Comparison of ENCODE assay signal across 1 cellular context in the genomic region with DNA sequence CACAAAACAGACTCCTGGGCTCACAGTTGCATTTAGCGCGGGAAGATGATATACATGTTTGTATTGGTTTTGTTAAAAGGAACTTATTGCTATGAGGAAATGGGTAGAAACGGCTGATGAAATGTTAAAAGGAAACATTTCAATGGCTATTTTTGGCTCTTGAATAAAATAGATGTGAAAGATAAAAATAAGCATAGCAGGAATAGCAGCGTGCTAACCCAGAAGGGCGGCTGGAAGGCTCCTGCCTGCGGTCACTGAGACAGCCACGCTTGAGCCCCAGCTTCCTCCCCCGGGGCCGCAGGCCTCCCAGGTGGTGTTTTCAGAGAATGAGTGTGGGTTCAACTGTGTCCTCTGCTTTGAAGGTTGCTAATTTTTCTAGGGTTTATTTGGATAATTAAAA.
TF ChIP-seq lines count a peak whose summit lies in the region.

No MANE protein-coding gene starts in this region.

TF ChIP-seq in GM12878, 131 proteins besides CTCF, POLR2A, EP300 and RAD21 (continued from another document):
- TF ChIP-seq PAX5 (IDR thresholded peaks at IDR 0.05; ENCODE audit: borderline replicate concordance, low read depth, low read length) = 0 out of 2 replicates have a peak, but pooled peaks have one; percentile 28
- TF ChIP-seq, protein P1, sequence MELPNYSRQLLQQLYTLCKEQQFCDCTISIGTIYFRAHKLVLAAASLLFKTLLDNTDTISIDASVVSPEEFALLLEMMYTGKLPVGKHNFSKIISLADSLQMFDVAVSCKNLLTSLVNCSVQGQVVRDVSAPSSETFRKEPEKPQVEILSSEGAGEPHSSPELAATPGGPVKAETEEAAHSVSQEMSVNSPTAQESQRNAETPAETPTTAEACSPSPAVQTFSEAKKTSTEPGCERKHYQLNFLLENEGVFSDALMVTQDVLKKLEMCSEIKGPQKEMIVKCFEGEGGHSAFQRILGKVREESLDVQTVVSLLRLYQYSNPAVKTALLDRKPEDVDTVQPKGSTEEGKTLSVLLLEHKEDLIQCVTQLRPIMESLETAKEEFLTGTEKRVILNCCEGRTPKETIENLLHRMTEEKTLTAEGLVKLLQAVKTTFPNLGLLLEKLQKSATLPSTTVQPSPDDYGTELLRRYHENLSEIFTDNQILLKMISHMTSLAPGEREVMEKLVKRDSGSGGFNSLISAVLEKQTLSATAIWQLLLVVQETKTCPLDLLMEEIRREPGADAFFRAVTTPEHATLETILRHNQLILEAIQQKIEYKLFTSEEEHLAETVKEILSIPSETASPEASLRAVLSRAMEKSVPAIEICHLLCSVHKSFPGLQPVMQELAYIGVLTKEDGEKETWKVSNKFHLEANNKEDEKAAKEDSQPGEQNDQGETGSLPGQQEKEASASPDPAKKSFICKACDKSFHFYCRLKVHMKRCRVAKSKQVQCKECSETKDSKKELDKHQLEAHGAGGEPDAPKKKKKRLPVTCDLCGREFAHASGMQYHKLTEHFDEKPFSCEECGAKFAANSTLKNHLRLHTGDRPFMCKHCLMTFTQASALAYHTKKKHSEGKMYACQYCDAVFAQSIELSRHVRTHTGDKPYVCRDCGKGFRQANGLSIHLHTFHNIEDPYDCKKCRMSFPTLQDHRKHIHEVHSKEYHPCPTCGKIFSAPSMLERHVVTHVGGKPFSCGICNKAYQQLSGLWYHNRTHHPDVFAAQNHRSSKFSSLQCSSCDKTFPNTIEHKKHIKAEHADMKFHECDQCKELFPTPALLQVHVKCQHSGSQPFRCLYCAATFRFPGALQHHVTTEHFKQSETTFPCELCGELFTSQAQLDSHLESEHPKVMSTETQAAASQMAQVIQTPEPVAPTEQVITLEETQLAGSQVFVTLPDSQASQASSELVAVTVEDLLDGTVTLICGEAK (IDR thresholded peaks at IDR 0.05; ENCODE audit: borderline replicate concordance) = no peak
- no peak for TF ChIP-seq ZNF217 (IDR thresholded peaks at IDR 0.05)
- peak; percentile 44; the same call in 1 of the 2 replicates for TF ChIP-seq MTA2 (IDR thresholded peaks at IDR 0.05; ENCODE audit: low read depth)
- TF ChIP-seq IKZF2 (IDR thresholded peaks at IDR 0.05) = peak; percentile 77 to 82
- TF ChIP-seq EGR1 (IDR thresholded peaks at IDR 0.05; ENCODE audit: borderline replicate concordance in 1 of 2, low read depth in 2 of 2, low read length in 2 of 2) = peak in 1 of 2 experiments; percentile 16; a peak in 1 of 3 replicates
- TF ChIP-seq RCOR1 (conservative IDR thresholded peaks at IDR 0.05; ENCODE audit: low read depth, low read length) = no peak
- TF ChIP-seq SUPT20H (IDR thresholded peaks at IDR 0.05; ENCODE audit: borderline replicate concordance, control insufficient read depth, low read depth, low read length) = no peak
- peak; percentile 68 for TF ChIP-seq IKZF1 (conservative IDR thresholded peaks at IDR 0.05)
- TF ChIP-seq, protein P2, sequence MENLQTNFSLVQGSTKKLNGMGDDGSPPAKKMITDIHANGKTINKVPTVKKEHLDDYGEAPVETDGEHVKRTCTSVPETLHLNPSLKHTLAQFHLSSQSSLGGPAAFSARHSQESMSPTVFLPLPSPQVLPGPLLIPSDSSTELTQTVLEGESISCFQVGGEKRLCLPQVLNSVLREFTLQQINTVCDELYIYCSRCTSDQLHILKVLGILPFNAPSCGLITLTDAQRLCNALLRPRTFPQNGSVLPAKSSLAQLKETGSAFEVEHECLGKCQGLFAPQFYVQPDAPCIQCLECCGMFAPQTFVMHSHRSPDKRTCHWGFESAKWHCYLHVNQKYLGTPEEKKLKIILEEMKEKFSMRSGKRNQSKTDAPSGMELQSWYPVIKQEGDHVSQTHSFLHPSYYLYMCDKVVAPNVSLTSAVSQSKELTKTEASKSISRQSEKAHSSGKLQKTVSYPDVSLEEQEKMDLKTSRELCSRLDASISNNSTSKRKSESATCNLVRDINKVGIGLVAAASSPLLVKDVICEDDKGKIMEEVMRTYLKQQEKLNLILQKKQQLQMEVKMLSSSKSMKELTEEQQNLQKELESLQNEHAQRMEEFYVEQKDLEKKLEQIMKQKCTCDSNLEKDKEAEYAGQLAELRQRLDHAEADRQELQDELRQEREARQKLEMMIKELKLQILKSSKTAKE (IDR thresholded peaks at IDR 0.05; ENCODE audit: low read depth, poor library complexity, severe bottlenecking) = peak; percentile 54
- 0 out of 2 replicates have a peak, but pooled peaks have one; percentile 31 for TF ChIP-seq ATF7 (IDR thresholded peaks at IDR 0.05; ENCODE audit: low read depth)
- TF ChIP-seq YY1 (IDR thresholded peaks at IDR 0.05; ENCODE audit: low read depth, low read length) = no peak
- no peak for TF ChIP-seq CHD4 (IDR thresholded peaks at IDR 0.05)
- no peak for TF ChIP-seq ZSCAN29 (IDR thresholded peaks at IDR 0.05)
- TF ChIP-seq NR2C1 (IDR thresholded peaks at IDR 0.05) = no peak
- TF ChIP-seq, protein P3, sequence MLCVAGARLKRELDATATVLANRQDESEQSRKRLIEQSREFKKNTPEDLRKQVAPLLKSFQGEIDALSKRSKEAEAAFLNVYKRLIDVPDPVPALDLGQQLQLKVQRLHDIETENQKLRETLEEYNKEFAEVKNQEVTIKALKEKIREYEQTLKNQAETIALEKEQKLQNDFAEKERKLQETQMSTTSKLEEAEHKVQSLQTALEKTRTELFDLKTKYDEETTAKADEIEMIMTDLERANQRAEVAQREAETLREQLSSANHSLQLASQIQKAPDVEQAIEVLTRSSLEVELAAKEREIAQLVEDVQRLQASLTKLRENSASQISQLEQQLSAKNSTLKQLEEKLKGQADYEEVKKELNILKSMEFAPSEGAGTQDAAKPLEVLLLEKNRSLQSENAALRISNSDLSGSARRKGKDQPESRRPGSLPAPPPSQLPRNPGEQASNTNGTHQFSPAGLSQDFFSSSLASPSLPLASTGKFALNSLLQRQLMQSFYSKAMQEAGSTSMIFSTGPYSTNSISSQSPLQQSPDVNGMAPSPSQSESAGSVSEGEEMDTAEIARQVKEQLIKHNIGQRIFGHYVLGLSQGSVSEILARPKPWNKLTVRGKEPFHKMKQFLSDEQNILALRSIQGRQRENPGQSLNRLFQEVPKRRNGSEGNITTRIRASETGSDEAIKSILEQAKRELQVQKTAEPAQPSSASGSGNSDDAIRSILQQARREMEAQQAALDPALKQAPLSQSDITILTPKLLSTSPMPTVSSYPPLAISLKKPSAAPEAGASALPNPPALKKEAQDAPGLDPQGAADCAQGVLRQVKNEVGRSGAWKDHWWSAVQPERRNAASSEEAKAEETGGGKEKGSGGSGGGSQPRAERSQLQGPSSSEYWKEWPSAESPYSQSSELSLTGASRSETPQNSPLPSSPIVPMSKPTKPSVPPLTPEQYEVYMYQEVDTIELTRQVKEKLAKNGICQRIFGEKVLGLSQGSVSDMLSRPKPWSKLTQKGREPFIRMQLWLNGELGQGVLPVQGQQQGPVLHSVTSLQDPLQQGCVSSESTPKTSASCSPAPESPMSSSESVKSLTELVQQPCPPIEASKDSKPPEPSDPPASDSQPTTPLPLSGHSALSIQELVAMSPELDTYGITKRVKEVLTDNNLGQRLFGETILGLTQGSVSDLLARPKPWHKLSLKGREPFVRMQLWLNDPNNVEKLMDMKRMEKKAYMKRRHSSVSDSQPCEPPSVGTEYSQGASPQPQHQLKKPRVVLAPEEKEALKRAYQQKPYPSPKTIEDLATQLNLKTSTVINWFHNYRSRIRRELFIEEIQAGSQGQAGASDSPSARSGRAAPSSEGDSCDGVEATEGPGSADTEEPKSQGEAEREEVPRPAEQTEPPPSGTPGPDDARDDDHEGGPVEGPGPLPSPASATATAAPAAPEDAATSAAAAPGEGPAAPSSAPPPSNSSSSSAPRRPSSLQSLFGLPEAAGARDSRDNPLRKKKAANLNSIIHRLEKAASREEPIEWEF (IDR thresholded peaks at IDR 0.05; ENCODE audit: insufficient replicate concordance, low read depth, low read length) = no peak
- no peak for TF ChIP-seq CHD1 (IDR thresholded peaks at IDR 0.05; ENCODE audit: low read depth, low read length)
- no peak for TF ChIP-seq POLR2AphosphoS5 (IDR thresholded peaks at IDR 0.05; ENCODE audit: low read length)
- no peak for TF ChIP-seq SMAD5 (IDR thresholded peaks at IDR 0.05; ENCODE audit: low read depth)
- TF ChIP-seq, protein P4, sequence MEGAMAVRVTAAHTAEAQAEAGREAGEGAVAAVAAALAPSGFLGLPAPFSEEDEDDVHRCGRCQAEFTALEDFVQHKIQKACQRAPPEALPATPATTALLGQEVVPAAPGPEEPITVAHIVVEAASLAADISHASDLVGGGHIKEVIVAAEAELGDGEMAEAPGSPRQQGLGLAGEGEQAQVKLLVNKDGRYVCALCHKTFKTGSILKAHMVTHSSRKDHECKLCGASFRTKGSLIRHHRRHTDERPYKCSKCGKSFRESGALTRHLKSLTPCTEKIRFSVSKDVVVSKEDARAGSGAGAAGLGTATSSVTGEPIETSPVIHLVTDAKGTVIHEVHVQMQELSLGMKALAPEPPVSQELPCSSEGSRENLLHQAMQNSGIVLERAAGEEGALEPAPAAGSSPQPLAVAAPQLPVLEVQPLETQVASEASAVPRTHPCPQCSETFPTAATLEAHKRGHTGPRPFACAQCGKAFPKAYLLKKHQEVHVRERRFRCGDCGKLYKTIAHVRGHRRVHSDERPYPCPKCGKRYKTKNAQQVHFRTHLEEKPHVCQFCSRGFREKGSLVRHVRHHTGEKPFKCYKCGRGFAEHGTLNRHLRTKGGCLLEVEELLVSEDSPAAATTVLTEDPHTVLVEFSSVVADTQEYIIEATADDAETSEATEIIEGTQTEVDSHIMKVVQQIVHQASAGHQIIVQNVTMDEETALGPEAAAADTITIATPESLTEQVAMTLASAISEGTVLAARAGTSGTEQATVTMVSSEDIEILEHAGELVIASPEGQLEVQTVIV (IDR thresholded peaks at IDR 0.05; ENCODE audit: borderline replicate concordance, partially characterized antibody) = no peak
- TF ChIP-seq GABPA (IDR thresholded peaks at IDR 0.05; ENCODE audit: low read depth) = no peak
- TF ChIP-seq TAF1 (IDR thresholded peaks at IDR 0.05; ENCODE audit: borderline replicate concordance, low read depth, low read length) = no peak
- TF ChIP-seq CBFB (IDR thresholded peaks at IDR 0.05; ENCODE audit: low read depth) = peak; percentile 44; the same call in 1 of the 2 replicates
